In genomic region chr3:32313169-32313568, GRCh38 we compare ENCODE assay signal across 2 cellular contexts.
TF ChIP-seq lines count a peak whose summit lies in the region.

No MANE protein-coding gene starts in this region.

TF ChIP-seq in GM23338, 12 proteins besides CTCF, POLR2A, EP300 and RAD21 (continued from another document):
- TF ChIP-seq REST (IDR thresholded peaks at IDR 0.05; ENCODE audit: unreplicated experiment) (no peak), ZNF114 (CRISPR knock-in tag; IDR thresholded peaks at IDR 0.05) (no peak), JUNB (IDR thresholded peaks at IDR 0.05; ENCODE audit: unreplicated experiment) (no peak), EZH2 (IDR thresholded peaks at IDR 0.05; ENCODE audit: low read depth, unreplicated experiment) (no peak), NANOG (IDR thresholded peaks at IDR 0.05; ENCODE audit: borderline replicate concordance) (no peak), ETS1 (IDR thresholded peaks at IDR 0.05) (no peak), ZNF462 (CRISPR knock-in tag; IDR thresholded peaks at IDR 0.05) (no peak), CREB1 (CRISPR knock-in tag; IDR thresholded peaks at IDR 0.05; ENCODE audit: low read depth) (no peak), ZNF331 (CRISPR knock-in tag; IDR thresholded peaks at IDR 0.05; ENCODE audit: low read depth) (no peak), POLR2AphosphoS5 (IDR thresholded peaks at IDR 0.05; ENCODE audit: low read depth) (no peak), STAT1 (IDR thresholded peaks at IDR 0.05; ENCODE audit: unreplicated experiment) (no peak)

TF ChIP-seq in H1, 55 proteins besides CTCF, POLR2A, EP300 and RAD21 (continued from another document):
- TF ChIP-seq USF2 (IDR thresholded peaks at IDR 0.05; ENCODE audit: low read length) (no peak), ATF2 (IDR thresholded peaks at IDR 0.05; ENCODE audit: low read length) (no peak), SIRT6 (IDR thresholded peaks at IDR 0.05; ENCODE audit: low read length) (no peak), NANOG (IDR thresholded peaks at IDR 0.05; ENCODE audit: insufficient read depth, low read depth, low read length, poor library complexity, severe bottlenecking) (no peak), SIX5 (IDR thresholded peaks at IDR 0.05; ENCODE audit: low read depth, low read length) (no peak), FOSL1 (IDR thresholded peaks at IDR 0.05; ENCODE audit: insufficient read depth, low read depth, low read length) (no peak), KDM5A (IDR thresholded peaks at IDR 0.05; ENCODE audit: low read length) (no peak), NRF1 (IDR thresholded peaks at IDR 0.05; ENCODE audit: low read depth, low read length) (no peak), SUZ12 (IDR thresholded peaks at IDR 0.05; ENCODE audit: low read length) (no peak), BCL11A (IDR thresholded peaks at IDR 0.05; ENCODE audit: low read depth in 2 of 2, low read length in 2 of 2) (no peak), YY1 (IDR thresholded peaks at IDR 0.05; ENCODE audit: low read depth, low read length) (no peak), SIN3A (conservative IDR thresholded peaks at IDR 0.05 in 1 of 2, IDR thresholded peaks at IDR 0.05 in 1 of 2; ENCODE audit: low read depth in 1 of 2, low read length in 2 of 2) (no peak), TBP (IDR thresholded peaks at IDR 0.05; ENCODE audit: low read depth, low read length) (no peak), MAFK (IDR thresholded peaks at IDR 0.05; ENCODE audit: low read depth, low read length) (no peak)
